In the genomic region with DNA sequence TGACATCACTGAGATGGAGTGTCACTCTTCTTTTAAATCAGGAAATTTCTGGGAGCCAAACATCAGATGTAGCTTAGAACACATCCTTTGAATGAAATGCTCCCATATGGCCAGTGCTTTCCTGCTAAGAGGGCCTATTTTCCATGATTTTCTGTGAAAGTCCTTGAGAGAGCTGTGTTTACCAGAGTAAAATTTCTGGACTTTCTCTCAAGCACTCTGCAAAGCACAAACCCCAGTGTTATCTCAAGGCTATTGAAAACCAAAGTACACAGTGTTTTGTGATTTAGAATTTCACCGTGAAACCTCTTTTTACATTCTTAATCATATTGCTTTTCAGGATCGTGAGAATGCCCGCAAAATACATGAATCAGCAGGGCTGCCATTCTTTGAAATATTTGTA, we compare ENCODE assay signal across 23 cellular contexts. TPM values are rescaled to one million over a fixed set of nuclear protein-coding genes. Genes with fewer than 3 reads are reported as not detected.
DNase-seq lines count a peak whose midpoint lies in the region; ATAC-seq and TF ChIP-seq lines count a peak whose summit lies in the region.
"Had no signal": no experiment of that assay in that cellular context is flagged by ENCODE, and none has a peak within 500 bp of the region (broad histone marks: within the 10 kb centered on the region; RNA-seq: fewer than 3 reads in every experiment).

No MANE protein-coding gene starts in this region.

- H3K36me3 ChIP-seq in liver (ENCODE audit: control insufficient read depth in 4 of 4, insufficient read depth in 3 of 4, low read depth in 1 of 4, low read length in 3 of 4), result peaks cover 7 to 44% (median 23%) of the 10 kb centered on the region in 4 donors
- H3K36me3 ChIP-seq in gastrocnemius medialis, result no peaks in the 10 kb centered on the region

- H3K4me1 ChIP-seq in liver (ENCODE audit: control insufficient read depth in 4 of 4, insufficient read depth in 4 of 4, low read length in 3 of 4) (no peaks in the 10 kb centered on the region), gastrocnemius medialis (peaks cover 0 to 8% of the 10 kb centered on the region in 2 donors)
- H3K4me1 ChIP-seq: Caco-2 had no signal

- H3K4me3 ChIP-seq in liver (ENCODE audit: low read depth in 1 of 3, low read length in 3 of 3) (no peak overlapping the region), gastrocnemius medialis (no peak overlapping the region)

- TF ChIP-seq POLR2A in gastrocnemius medialis (IDR thresholded peaks at IDR 0.05), result no peak

- in situ Hi-C loops in gastrocnemius medialis (cut with MboI; ENCODE audit: low sequenced_read_pairs in 4 of 4), result no loop called here

- intact Hi-C loops in gastrocnemius medialis (cut with DNase I; ENCODE audit: low total_unique reads), result no loop called here

- no peak for TF ChIP-seq CTCF in WTC11 (IDR thresholded peaks at IDR 0.05)
- no peak for TF ChIP-seq CTCF in liver (IDR thresholded peaks at IDR 0.05; ENCODE audit: low read depth, low read length, missing input control)
- TF ChIP-seq CTCF in gastrocnemius medialis (IDR thresholded peaks at IDR 0.05 in 4 of 5, conservative IDR thresholded peaks at IDR 0.05 in 1 of 5), result no peak

- H3K27me3 Mint-ChIP-seq in WTC11 (ENCODE audit: low read depth), result no peaks in the 10 kb centered on the region

- CTCF ChIA-PET in WTC11 (lab: Charles Lee), result interaction anchor here (1.8 kb wide), 1 partner anchor 21 kb away, joined by 4 read pairs; no protein-coding TSS in a partner anchor

- no peaks in the 10 kb centered on the region for H3K27me3 ChIP-seq in liver (ENCODE audit: control insufficient read depth in 4 of 4, insufficient read depth in 4 of 4, low read length in 3 of 4)
- H3K27me3 ChIP-seq in gastrocnemius medialis, result no peaks in the 10 kb centered on the region

- TF ChIP-seq RAD21 in liver (IDR thresholded peaks at IDR 0.05), result no peak

- ATAC-seq in WTC11, result no peak
- ATAC-seq in gastrocnemius medialis, result no peak
- ATAC-seq in GM21367 (IDR thresholded peaks at IDR 0.05; ENCODE audit: unreplicated experiment), result no peak

- no peak overlapping the region for H3K4me3 Mint-ChIP-seq in WTC11
- H3K4me3 Mint-ChIP-seq: CD4-positive, alpha-beta T cell had no signal

- POLR2A ChIA-PET in WTC11 (lab: Charles Lee), result no interaction called here

- H3K4me1 Mint-ChIP-seq in WTC11, result peaks cover 19% of the 10 kb centered on the region

- WGBS in liver, result 87% methylated on average over 3 of the region's 3 CpGs

- peaks cover 32% of the 10 kb centered on the region for H3K36me3 Mint-ChIP-seq in WTC11

- no peak for DNase-seq in WTC11 (ENCODE audit: low spot score)
- no peak for DNase-seq in gastrocnemius medialis
- no peak for DNase-seq in NCI-H2081 (lab: John Stamatoyannopoulos, UW)
- no peak for DNase-seq in DMS79 (lab: John Stamatoyannopoulos, UW)
- DNase-seq: Caco-2; CD4-positive, alpha-beta T cell; DMS 273 treated with DMSO at 0.1 percent for 48 hours; GOT3; HCEC 1CT; Kasumi-1; NCI-H1417; NCI-H187; NCI-H2107; NCI-H2227 treated with DMSO at 0.1 percent for 48 hours; NCI-H510A; NCI-H748 treated with DMSO at 0.1 percent for 48 hours; SIG-M5 had no signal

- no peak overlapping the region for H3K9ac ChIP-seq in liver (ENCODE audit: low read depth in 1 of 2, low read length in 2 of 2)
- H3K9ac ChIP-seq: SK-N-SH had no signal

- peak overlapping the region; percentile 44 for H3K27ac ChIP-seq in angular gyrus (ENCODE audit: low read depth, low read length)
- no peak overlapping the region for H3K27ac ChIP-seq in liver (ENCODE audit: low read depth in 1 of 2, low read length in 2 of 2)
- peak overlapping the region in 3 of 4 donors; percentile 8 to 58 (median 26) for H3K27ac ChIP-seq in gastrocnemius medialis
- H3K27ac ChIP-seq: RWPE1 had no signal

- no peaks in the 10 kb centered on the region for H3K9me3 Mint-ChIP-seq in WTC11
- H3K9me3 Mint-ChIP-seq: CD4-positive, alpha-beta T cell had no signal

- peak overlapping the region; percentile 74 for H3K27ac Mint-ChIP-seq in WTC11
- H3K27ac Mint-ChIP-seq: CD4-positive, alpha-beta T cell had no signal

- H3K9me3 ChIP-seq in liver (ENCODE audit: control insufficient read depth in 4 of 4, low read length in 3 of 4), result no peaks in the 10 kb centered on the region
- no peaks in the 10 kb centered on the region for H3K9me3 ChIP-seq in gastrocnemius medialis
- H3K9me3 ChIP-seq: Caco-2, SK-N-SH had no signal

TF ChIP-seq in WTC11, 78 proteins besides CTCF, POLR2A, EP300 and RAD21 (continues in another document):
- TF ChIP-seq EMX1 (CRISPR knock-in tag; IDR thresholded peaks at IDR 0.05), result no peak
- TF ChIP-seq ZBTB21 (CRISPR knock-in tag; IDR thresholded peaks at IDR 0.05; ENCODE audit: borderline replicate concordance), result no peak
- no peak for TF ChIP-seq ZNF416 (CRISPR knock-in tag; IDR thresholded peaks at IDR 0.05)
- no peak for TF ChIP-seq FOXK1 (CRISPR knock-in tag; IDR thresholded peaks at IDR 0.05)
- TF ChIP-seq RELA (CRISPR knock-in tag; IDR thresholded peaks at IDR 0.05; ENCODE audit: borderline replicate concordance), result no peak
- TF ChIP-seq NFE2L1 (CRISPR knock-in tag; IDR thresholded peaks at IDR 0.05), result no peak
- TF ChIP-seq TEAD4 (CRISPR knock-in tag; IDR thresholded peaks at IDR 0.05), result no peak
- TF ChIP-seq SMAD3 (CRISPR knock-in tag; IDR thresholded peaks at IDR 0.05; ENCODE audit: borderline replicate concordance), result no peak
- TF ChIP-seq JUN (CRISPR knock-in tag; IDR thresholded peaks at IDR 0.05), result no peak
- TF ChIP-seq NFATC4 (CRISPR knock-in tag; IDR thresholded peaks at IDR 0.05), result no peak
- TF ChIP-seq HMGXB4 (CRISPR knock-in tag; IDR thresholded peaks at IDR 0.05), result no peak
- TF ChIP-seq E2F1 (CRISPR knock-in tag; IDR thresholded peaks at IDR 0.05), result no peak

TF ChIP-seq in liver, 16 proteins besides CTCF, POLR2A, EP300 and RAD21:
- TF ChIP-seq, protein P1, sequence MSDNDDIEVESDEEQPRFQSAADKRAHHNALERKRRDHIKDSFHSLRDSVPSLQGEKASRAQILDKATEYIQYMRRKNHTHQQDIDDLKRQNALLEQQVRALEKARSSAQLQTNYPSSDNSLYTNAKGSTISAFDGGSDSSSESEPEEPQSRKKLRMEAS (IDR thresholded peaks at IDR 0.05), result peak; percentile 6
- TF ChIP-seq RXRA (IDR thresholded peaks at IDR 0.05), result no peak

RNA-seq across cellular contexts. Expression of gene PAPSS2, which starts 54.0 kb away (rescaled TPM):
- total RNA-seq in WTC11 (2021) (22.1 to 30.4 TPM (median 29.7 TPM) in 3 replicates), liver (10 to 100 TPM; 24.3 to 86.5 TPM), gastrocnemius medialis (1 to 10 TPM; 2.7 to 8.7 (median 6.8) TPM)
- polyA plus RNA-seq in liver, result 10 to 100 TPM; 55.6 to 63.0 TPM
- total RNA-seq: CD4-positive, alpha-beta T cell; G401 had no signal

Comparison
In these comparisons a context has a peak if more than half of its experiments do, and no peak if none do; other contexts are left out.
1. H3K27ac ChIP-seq: peak in angular gyrus (single experiment) and gastrocnemius medialis (3 of 4); none in liver (0 of 2).